ENCODE assay signal across 12 cellular contexts in genomic region chr4:38802561-38803355, GRCh38. TPM values are rescaled to one million over a fixed set of nuclear protein-coding genes. Genes with fewer than 3 reads are reported as not detected.
DNase-seq lines count a peak whose midpoint lies in the region; ATAC-seq and TF ChIP-seq lines count a peak whose summit lies in the region.
"Had no signal": no experiment of that assay in that cellular context is flagged by ENCODE, and none has a peak within 500 bp of the region (broad histone marks: within the 10 kb centered on the region; RNA-seq: fewer than 3 reads in every experiment).

No MANE protein-coding gene starts in this region.

- H3K27ac ChIP-seq in BLaER1 treated with 17β-estradiol and CSF1 and Interleukin-3, amounts not matched to agents 10 nM and 100 nM: peak overlapping the region in 10 of 11 experiments; percentile 34 to 94 (median 88); a peak in 16 of 22 replicates
- H3K27ac ChIP-seq in DOHH2 (ENCODE audit: low read depth, low read length) (no peak overlapping the region), mucosa of rectum (ENCODE audit: low read depth in 2 of 2, low read length in 2 of 2) (no peak overlapping the region)
- H3K27ac ChIP-seq: right atrium auricular region had no signal

- peak overlapping the region in 10 of 11 experiments; percentile 28 to 98 (median 87); a peak in 16 of 22 replicates for H3K4me2 ChIP-seq in BLaER1 treated with 17β-estradiol and CSF1 and Interleukin-3, amounts not matched to agents 10 nM and 100 nM
- peak overlapping the region; percentile 95 for H3K4me2 ChIP-seq in DOHH2 (ENCODE audit: low read length)

- H3K9me3 ChIP-seq in BLaER1 treated with 17β-estradiol and CSF1 and Interleukin-3, amounts not matched to agents 10 nM and 100 nM (replicated peaks in 1 of 11): peaks cover 54 to 64% (median 61%) of the 10 kb centered on the region in 11 experiments
- H3K9me3 ChIP-seq in DOHH2 (ENCODE audit: control insufficient read depth, insufficient read depth, low read length) (peaks cover 19% of the 10 kb centered on the region), mucosa of rectum (ENCODE audit: control insufficient read depth in 2 of 2, low read length in 2 of 2) (peaks cover 0 to 2% of the 10 kb centered on the region in 2 donors)

- no peaks in the 10 kb centered on the region for H4K20me1 ChIP-seq in BLaER1 treated with 17β-estradiol and CSF1 and Interleukin-3, amounts not matched to agents 10 nM and 100 nM
- H4K20me1 ChIP-seq in DOHH2 (ENCODE audit: control insufficient read depth, insufficient read depth, low read depth, low read length): no peaks in the 10 kb centered on the region

- CTCF ChIA-PET in activated B cell treated with CpG ODN at 0.5 μM for 24 hours (lab: Charles Lee): interaction anchor here (1.9 to 4.8 kb wide), 5 partner anchors 8 to 59 kb away, joined by 8 to 84 read pairs (median 22); partner anchors contain the start of gene TLR10

- peak overlapping the region; percentile 93 for H3K27ac Mint-ChIP-seq in activated B cell treated with CpG ODN at 0.5 μM for 24 hours

- intact Hi-C loops in activated B cell treated with CpG ODN at 0.5 μM for 24 hours (cut with micrococcal nuclease): loop anchor here (10.0 kb wide), 1 partner anchor 1392 kb away; the partner anchor contains the start of gene RHOH

- no peak for DNase-seq in activated B cell treated with CpG ODN at 0.5 μM for 24 hours
- DNase-seq in Kasumi-1 (lab: John Stamatoyannopoulos, UW): no peak
- DNase-seq in AG08395 (ENCODE audit: low spot score): no peak
- DNase-seq: activated naive CD4-positive, alpha-beta T cell treated with Interleukin-2 at 50 U/mL for 16 hours; NCI-H1092 treated with DMSO at 0.1 percent for 48 hours had no signal

- ATAC-seq in activated B cell treated with CpG ODN at 0.5 μM for 24 hours (ENCODE audit: low read depth): no peak
- ATAC-seq in GM19463 (IDR thresholded peaks at IDR 0.05; ENCODE audit: unreplicated experiment): no peak
- no peak for ATAC-seq in HG03175 (IDR thresholded peaks at IDR 0.05; ENCODE audit: unreplicated experiment)

- H3K36me3 Mint-ChIP-seq in activated B cell treated with CpG ODN at 0.5 μM for 24 hours (ENCODE audit: low read depth): peaks cover 67% of the 10 kb centered on the region

- H3K27me3 Mint-ChIP-seq in activated B cell treated with CpG ODN at 0.5 μM for 24 hours: no peaks in the 10 kb centered on the region

- peaks cover 54 to 58% (median 56%) of the 10 kb centered on the region in 11 experiments for H3K36me3 ChIP-seq in BLaER1 treated with 17β-estradiol and CSF1 and Interleukin-3, amounts not matched to agents 10 nM and 100 nM
- peaks cover 65% of the 10 kb centered on the region for H3K36me3 ChIP-seq in DOHH2 (ENCODE audit: control insufficient read depth, low read length)
- H3K36me3 ChIP-seq in mucosa of rectum (ENCODE audit: control insufficient read depth in 2 of 2, insufficient read depth in 2 of 2, low read length in 2 of 2): peaks cover 3 to 10% of the 10 kb centered on the region in 2 donors

- H3K9me3 Mint-ChIP-seq in activated B cell treated with CpG ODN at 0.5 μM for 24 hours: peaks cover 18% of the 10 kb centered on the region

- H3K9me2 ChIP-seq in DOHH2 (replicated peaks; ENCODE audit: control insufficient read depth, low read length): no peaks in the 10 kb centered on the region

- H3K4me3 Mint-ChIP-seq in activated B cell treated with CpG ODN at 0.5 μM for 24 hours: peak overlapping the region; percentile 86

- TF ChIP-seq CTCF in DOHH2 (IDR thresholded peaks at IDR 0.05; ENCODE audit: low read depth, low read length, poor library complexity, severe bottlenecking) (no peak), activated B cell treated with CpG ODN at 0.5 μM for 24 hours (IDR thresholded peaks at IDR 0.05) (no peak)

- H3K4me1 ChIP-seq in BLaER1 treated with 17β-estradiol and CSF1 and Interleukin-3, amounts not matched to agents 10 nM and 100 nM: peaks cover 27 to 55% (median 31%) of the 10 kb centered on the region in 10 experiments
- H3K4me1 ChIP-seq in DOHH2 (ENCODE audit: control insufficient read depth, low read length) (peaks cover 36% of the 10 kb centered on the region), mucosa of rectum (ENCODE audit: control insufficient read depth in 2 of 2, insufficient read depth in 2 of 2, low read length in 2 of 2) (peaks cover 6 to 14% of the 10 kb centered on the region in 2 donors)

- H3K4me1 Mint-ChIP-seq in activated B cell treated with CpG ODN at 0.5 μM for 24 hours: peaks cover 67% of the 10 kb centered on the region

- H3K4me3 ChIP-seq in BLaER1 treated with 17β-estradiol and CSF1 and Interleukin-3, amounts not matched to agents 10 nM and 100 nM: peak overlapping the region; percentile 33 to 72 (median 64); a peak in 19 of 20 replicates
- H3K4me3 ChIP-seq in DOHH2 (ENCODE audit: low read length): peak overlapping the region; percentile 82
- peak overlapping the region; percentile 10 to 77 for H3K4me3 ChIP-seq in mucosa of rectum (ENCODE audit: low read length in 2 of 2)

- POLR2A ChIA-PET in activated B cell treated with CpG ODN at 0.5 μM for 24 hours (lab: Charles Lee): interaction anchor here (0.9 to 5.1 kb wide), 9 partner anchors 9 to 656 kb away, joined by 3 to 140 read pairs (median 34); partner anchors contain the start of genes LIAS, RPL9, TLR10 and TLR6

- H3K9ac ChIP-seq in BLaER1 treated with 17β-estradiol and CSF1 and Interleukin-3, amounts not matched to agents 10 nM and 100 nM: peak overlapping the region in 4 of 11 experiments; percentile 82 to 93 (median 91); a peak in 7 of 22 replicates
- H3K9ac ChIP-seq in mucosa of rectum (ENCODE audit: low read depth in 1 of 2, low read length in 2 of 2): no peak overlapping the region

- H3F3A ChIP-seq in DOHH2 (ENCODE audit: control insufficient read depth, insufficient read depth): peaks cover 16% of the 10 kb centered on the region

- peaks cover 25% of the 10 kb centered on the region for H3K79me2 ChIP-seq in DOHH2 (ENCODE audit: control insufficient read depth, low read length)

- H3K27me3 ChIP-seq in BLaER1 treated with 17β-estradiol and CSF1 and Interleukin-3, amounts not matched to agents 10 nM and 100 nM: no peaks in the 10 kb centered on the region
- H3K27me3 ChIP-seq in DOHH2 (ENCODE audit: control insufficient read depth, low read length) (no peaks in the 10 kb centered on the region), mucosa of rectum (ENCODE audit: control insufficient read depth in 2 of 2, insufficient read depth in 2 of 2, low read length in 2 of 2) (no peaks in the 10 kb centered on the region)
- H3K27me3 ChIP-seq: right atrium auricular region had no signal

RNA-seq across cellular contexts. Expression of gene TLR1, which starts 1.8 kb away (rescaled TPM):
- 39.6 and 43.0 TPM in 2 replicates for total RNA-seq in activated B cell treated with CpG ODN at 0.5 μM for 24 hours

RNA-seq across cellular contexts. Expression of gene TLR10, which starts 20.0 kb away (rescaled TPM):
- total RNA-seq in activated B cell treated with CpG ODN at 0.5 μM for 24 hours: 92.0 and 107 TPM in 2 replicates
- total RNA-seq: myocyte had no signal

RNA-seq across cellular contexts. Expression of gene TLR6, which starts 53.9 kb away (rescaled TPM):
- 59.1 and 64.7 TPM in 2 replicates for total RNA-seq in activated B cell treated with CpG ODN at 0.5 μM for 24 hours

Comparison
In these comparisons a context has a peak if more than half of its experiments do, and no peak if none do; other contexts are left out.
1. H3K27ac ChIP-seq: peak in BLaER1 treated with 17β-estradiol and CSF1 and Interleukin-3, amounts not matched to agents 10 nM and 100 nM (10 of 11); none in DOHH2 (single experiment) and mucosa of rectum (0 of 2).
2. Peak in every context shown above with its lines, with median percentiles within 50 percentile points of each other: H3K4me3 ChIP-seq.